ENCODE assay signal across 17 cellular contexts in the genomic region with DNA sequence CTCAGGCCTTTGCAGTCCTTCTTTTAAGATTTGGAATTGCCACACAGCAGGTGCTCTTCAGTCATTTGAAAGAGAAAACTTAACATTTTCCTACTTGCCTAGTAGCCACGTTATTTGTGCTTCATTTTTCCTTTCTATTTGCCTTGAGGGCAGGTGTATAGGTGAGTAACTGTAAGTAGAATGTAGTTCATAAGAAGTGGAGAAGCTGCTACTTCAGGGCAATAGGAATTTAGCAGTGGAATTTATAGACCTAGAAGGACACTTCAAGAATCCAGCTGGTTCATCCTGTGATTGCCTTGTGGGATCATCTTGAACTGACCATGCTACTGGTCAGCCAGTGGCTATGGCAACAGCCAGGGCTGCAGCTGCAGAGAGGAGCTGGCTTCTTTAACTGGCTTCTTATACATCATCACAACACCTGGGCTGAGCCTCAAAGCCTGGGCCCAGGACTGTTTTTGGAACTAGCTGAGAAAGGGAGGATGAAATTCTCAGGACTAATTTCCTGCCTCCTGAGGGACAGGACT.
"Had no signal": no experiment of that assay in that cellular context is flagged by ENCODE, and none has a peak within 500 bp of the region (broad histone marks: within the 10 kb centered on the region; RNA-seq: fewer than 3 reads in every experiment).

No MANE protein-coding gene starts in this region.

- H3K27me3 Mint-ChIP-seq: dendritic cell treated with granulocyte-macrophage colony-stimulating factor and Interleukin-4, amounts not matched to agents 40 ng/mL and 50 ng/mL, for 4 days had no signal

- H3K9me3 ChIP-seq: sigmoid colon, suprapubic skin, thyroid gland, uterus had no signal

- H3K27ac Mint-ChIP-seq: dendritic cell treated with granulocyte-macrophage colony-stimulating factor and Interleukin-4, amounts not matched to agents 40 ng/mL and 50 ng/mL, for 4 days had no signal

- ATAC-seq: left lobe of liver; naive thymus-derived CD8-positive, alpha-beta T cell had no signal

- H3K4me2 ChIP-seq: hepatocyte had no signal

- H2AFZ ChIP-seq: hepatocyte had no signal

- H3K27ac ChIP-seq: hepatocyte, sigmoid colon, suprapubic skin, thyroid gland, upper lobe of left lung, uterus had no signal

- H3K4me3 Mint-ChIP-seq: dendritic cell treated with granulocyte-macrophage colony-stimulating factor and Interleukin-4, amounts not matched to agents 40 ng/mL and 50 ng/mL, for 4 days; naive thymus-derived CD8-positive, alpha-beta T cell had no signal

- H3K4me1 ChIP-seq: uterus had no signal

- H3K27me3 ChIP-seq: hepatocyte, sigmoid colon, suprapubic skin, thyroid gland, upper lobe of left lung, uterus had no signal

- H3K79me2 ChIP-seq: hepatocyte had no signal

- H3K36me3 ChIP-seq: sigmoid colon, suprapubic skin, thyroid gland, upper lobe of left lung, uterus had no signal

- H3K4me3 ChIP-seq: hepatocyte, sigmoid colon, suprapubic skin, thyroid gland, upper lobe of left lung, uterus had no signal

- FAIRE-seq: colon, small intestine had no signal

- DNase-seq: erythroblast; foreskin melanocyte; head of caudate nucleus; mammary epithelial cell; naive thymus-derived CD8-positive, alpha-beta T cell; sigmoid colon; small intestine; stimulated activated CD4-positive, alpha-beta T cell treated with anti-CD3 and anti-CD28 coated beads, Interleukin-12 subunit alpha, Interleukin-12 subunit beta, amount 100 ng/mL, for 4 hours; stimulated activated naive CD4-positive, alpha-beta T cell treated with Interleukin-2 at 50 U/mL for 16 hours; thyroid gland; upper lobe of left lung; uterus had no signal
